In genomic region chr10:117318909-117319308, GRCh38 we compare ENCODE assay signal across 10 cellular contexts. TPM values are rescaled to one million over a fixed set of nuclear protein-coding genes. Genes with fewer than 3 reads are reported as not detected.
DNase-seq lines count a peak whose midpoint lies in the region; ATAC-seq and TF ChIP-seq lines count a peak whose summit lies in the region.
"Had no signal": no experiment of that assay in that cellular context is flagged by ENCODE, and none has a peak within 500 bp of the region (broad histone marks: within the 10 kb centered on the region; RNA-seq: fewer than 3 reads in every experiment).

No MANE protein-coding gene starts in this region.

- no peaks in the 10 kb centered on the region for H3K27me3 Mint-ChIP-seq in natural killer cell (ENCODE audit: low read depth in 2 of 2)
- no peaks in the 10 kb centered on the region for H3K27me3 Mint-ChIP-seq in natural killer cell treated with Interleukin-12 subunit alpha and Interleukin-12 subunit beta and Interleukin-15 and Interleukin-18, amount 100 ng/mL, for 72 hours
- H3K27me3 Mint-ChIP-seq: activated B cell treated with CpG ODN at 0.5 μM for 24 hours had no signal

- H3K27ac Mint-ChIP-seq in natural killer cell = no peak overlapping the region
- H3K27ac Mint-ChIP-seq in natural killer cell treated with Interleukin-12 subunit alpha and Interleukin-12 subunit beta and Interleukin-15 and Interleukin-18, amount 100 ng/mL, for 72 hours = no peak overlapping the region
- H3K27ac Mint-ChIP-seq: activated B cell treated with CpG ODN at 0.5 μM for 24 hours had no signal

- H3K4me3 Mint-ChIP-seq in natural killer cell = no peak overlapping the region
- H3K4me3 Mint-ChIP-seq in natural killer cell treated with Interleukin-12 subunit alpha and Interleukin-12 subunit beta and Interleukin-15 and Interleukin-18, amount 100 ng/mL, for 72 hours = no peak overlapping the region
- H3K4me3 Mint-ChIP-seq: activated B cell treated with CpG ODN at 0.5 μM for 24 hours had no signal

- TF ChIP-seq CTCF in natural killer cell (IDR thresholded peaks at IDR 0.05) (peak; percentile 35), RWPE2 (IDR thresholded peaks at IDR 0.05; ENCODE audit: poor library complexity, severe bottlenecking) (peak; percentile 30), fibroblast of the aortic adventitia (IDR thresholded peaks at IDR 0.05; ENCODE audit: insufficient read depth, low read length) (peak; percentile 53)

- H3K9me3 Mint-ChIP-seq in natural killer cell = no peaks in the 10 kb centered on the region
- H3K9me3 Mint-ChIP-seq in natural killer cell treated with Interleukin-12 subunit alpha and Interleukin-12 subunit beta and Interleukin-15 and Interleukin-18, amount 100 ng/mL, for 72 hours = no peaks in the 10 kb centered on the region
- H3K9me3 Mint-ChIP-seq: activated B cell treated with CpG ODN at 0.5 μM for 24 hours had no signal

- peaks cover 30% of the 10 kb centered on the region for H3K36me3 ChIP-seq in RWPE2 (ENCODE audit: low read depth)

- H3K9me3 ChIP-seq in RWPE2 (ENCODE audit: severe bottlenecking) = no peaks in the 10 kb centered on the region

- H3K27ac ChIP-seq in RWPE2 (ENCODE audit: poor library complexity, severe bottlenecking) = no peak overlapping the region

- intact Hi-C loops in natural killer cell (cut with micrococcal nuclease) = no loop called here

- H3K4me1 Mint-ChIP-seq in natural killer cell = peaks cover 21 to 22% of the 10 kb centered on the region in 2 donors
- H3K4me1 Mint-ChIP-seq in natural killer cell treated with Interleukin-12 subunit alpha and Interleukin-12 subunit beta and Interleukin-15 and Interleukin-18, amount 100 ng/mL, for 72 hours (ENCODE audit: low read depth in 2 of 2) = peaks cover 10 to 11% of the 10 kb centered on the region in 2 donors
- H3K4me1 Mint-ChIP-seq: activated B cell treated with CpG ODN at 0.5 μM for 24 hours had no signal

- ATAC-seq in natural killer cell (no peak), RWPE2 (ENCODE audit: low read depth) (no peak), HG03139 (IDR thresholded peaks at IDR 0.05; ENCODE audit: unreplicated experiment) (no peak), GM18861 (IDR thresholded peaks at IDR 0.05; ENCODE audit: unreplicated experiment) (no peak)
- no peak for ATAC-seq in natural killer cell treated with Interleukin-12 subunit alpha and Interleukin-12 subunit beta and Interleukin-15 and Interleukin-18, amount 100 ng/mL, for 72 hours
- ATAC-seq: right cardiac atrium had no signal

- H3K4me1 ChIP-seq in RWPE2 (ENCODE audit: insufficient read depth, poor library complexity, severe bottlenecking) = no peaks in the 10 kb centered on the region

- no peaks in the 10 kb centered on the region for H3K27me3 ChIP-seq in RWPE2 (ENCODE audit: insufficient read depth, poor library complexity, severe bottlenecking)

- H3K36me3 Mint-ChIP-seq in natural killer cell = no peaks in the 10 kb centered on the region
- H3K36me3 Mint-ChIP-seq in natural killer cell treated with Interleukin-12 subunit alpha and Interleukin-12 subunit beta and Interleukin-15 and Interleukin-18, amount 100 ng/mL, for 72 hours = peaks cover 7% of the 10 kb centered on the region

- no peak for DNase-seq in natural killer cell
- DNase-seq in natural killer cell treated with Interleukin-12 subunit alpha and Interleukin-12 subunit beta and Interleukin-15 and Interleukin-18, amount 100 ng/mL, for 72 hours (ENCODE audit: low spot score) = no peak
- DNase-seq in RWPE2 (ENCODE audit: low spot score) = no peak
- DNase-seq in fibroblast of the aortic adventitia (ENCODE audit: low read depth) = peak; percentile 39
- no peak for DNase-seq in activated CD4-positive, CD25-positive, alpha-beta regulatory T cell (lab: John Stamatoyannopoulos, UW)
- no peak for DNase-seq in NCI-H526 (lab: John Stamatoyannopoulos, UW)
- DNase-seq: activated B cell treated with CpG ODN at 0.5 μM for 24 hours, right cardiac atrium had no signal

- H3K4me3 ChIP-seq in RWPE2 (ENCODE audit: severe bottlenecking) (no peak overlapping the region), fibroblast of the aortic adventitia (ENCODE audit: low read depth, low read length) (no peak overlapping the region)

RNA-seq across cellular contexts. Expression of gene PDZD8, which starts 56.3 kb away (rescaled TPM):
- total RNA-seq in natural killer cell (10 to 100 TPM; 44.5 to 64.3 (median 51.8) TPM), fibroblast of the aortic adventitia (ENCODE audit: low replicate concordance) (24.2 and 42.2 TPM in 2 replicates)
- total RNA-seq in natural killer cell treated with Interleukin-12 subunit alpha and Interleukin-12 subunit beta and Interleukin-15 and Interleukin-18, amount 100 ng/mL, for 72 hours = 10 to 100 TPM; 26.0 to 39.5 TPM
